In genomic region chr11:78189851-78190250, GRCh38 we compare ENCODE assay signal across 8 cellular contexts. TPM values are rescaled to one million over a fixed set of nuclear protein-coding genes. Genes with fewer than 3 reads are reported as not detected.
DNase-seq lines count a peak whose midpoint lies in the region; ATAC-seq, FAIRE-seq and TF ChIP-seq lines count a peak whose summit lies in the region.

No MANE protein-coding gene starts in this region.

- TF ChIP-seq CTCF in SK-N-SH (IDR thresholded peaks at IDR 0.05) (no peak), stomach (IDR thresholded peaks at IDR 0.05) (no peak)

- H3K4me3 ChIP-seq in SK-N-SH (ENCODE audit: low read depth in 2 of 2, low read length in 1 of 2) = peak overlapping the region; percentile 74 to 98
- H3K4me3 ChIP-seq in iPS-18a (ENCODE audit: low read length) = peak overlapping the region; percentile 90
- H3K4me3 ChIP-seq in stomach = peak overlapping the region; percentile 84 to 97 (median 88)

- no peaks in the 10 kb centered on the region for H3K9me2 ChIP-seq in SK-N-SH

- peak overlapping the region; percentile 98 for H3K4me3 Mint-ChIP-seq in activated CD4-positive, alpha-beta memory T cell treated with anti-CD3 and anti-CD28 coated beads, Interleukin-2, amount 10 ng/mL, durations not matched to agents 7 days and 5 days

- peak overlapping the region; percentile 57 for H3K27ac Mint-ChIP-seq in activated CD4-positive, alpha-beta memory T cell treated with anti-CD3 and anti-CD28 coated beads, Interleukin-2, amount 10 ng/mL, durations not matched to agents 7 days and 5 days

- WGBS in SK-N-SH (ENCODE audit: low lambda C conversion rate) = 54% methylated on average over 3 of the region's 3 CpGs
- 57 to 61% (median 59%) methylated on average over 3 of the region's 3 CpGs for WGBS in stomach, 5 donors

- H3K27me3 ChIP-seq in SK-N-SH (ENCODE audit: insufficient read depth) (no peaks in the 10 kb centered on the region), iPS-18a (ENCODE audit: control insufficient read depth, insufficient read depth, low read length) (no peaks in the 10 kb centered on the region), stomach (no peaks in the 10 kb centered on the region)

- H3K9me3 Mint-ChIP-seq in activated CD4-positive, alpha-beta memory T cell treated with anti-CD3 and anti-CD28 coated beads, Interleukin-2, amount 10 ng/mL, durations not matched to agents 7 days and 5 days = no peaks in the 10 kb centered on the region

- H3F3A ChIP-seq in SK-N-SH (replicated peaks; ENCODE audit: insufficient read depth) = peaks cover 5% of the 10 kb centered on the region

- no peaks in the 10 kb centered on the region for H3K27me3 Mint-ChIP-seq in activated CD4-positive, alpha-beta memory T cell treated with anti-CD3 and anti-CD28 coated beads, Interleukin-2, amount 10 ng/mL, durations not matched to agents 7 days and 5 days

- ATAC-seq in SK-N-SH treated with all-trans-retinoic acid at 6 μM for 48 hours = no peak

- peaks cover 21 to 32% of the 10 kb centered on the region in 2 experiments; a peak in 3 of 4 replicates for H3K4me1 ChIP-seq in SK-N-SH (ENCODE audit: control insufficient read depth in 1 of 2, insufficient read depth in 2 of 2, low read depth in 1 of 2, low read length in 1 of 2)
- H3K4me1 ChIP-seq in iPS-18a (ENCODE audit: control insufficient read depth, low read depth, low read length) = peaks cover 4% of the 10 kb centered on the region
- peaks cover 25 to 64% (median 43%) of the 10 kb centered on the region in 4 donors for H3K4me1 ChIP-seq in stomach

- TF ChIP-seq RAD21 in SK-N-SH (IDR thresholded peaks at IDR 0.05; ENCODE audit: low read length) = no peak

- H3K9ac ChIP-seq in SK-N-SH = peak overlapping the region; percentile 92
- H3K9ac ChIP-seq in iPS-18a (ENCODE audit: low read length) = no peak overlapping the region

- POLR2A ChIA-PET in SK-N-SH (lab: Yijun Ruan, JAX) = interaction anchor here (1.7 to 1.9 kb wide), 2 partner anchors 227 to 235 kb away, joined by 4 to 13 read pairs; partner anchors contain the start of gene GAB2
- POLR2A ChIA-PET in activated CD4-positive, alpha-beta memory T cell treated with anti-CD3 and anti-CD28 coated beads, Interleukin-2, amount 10 ng/mL, durations not matched to agents 7 days and 5 days (lab: Charles Lee) = interaction anchor here (0.9 to 3.9 kb wide), 4 partner anchors 13 to 226 kb away, joined by 3 to 27 read pairs (median 14); partner anchors contain the start of gene ALG8

- H3K4me2 ChIP-seq in SK-N-SH = peak overlapping the region; percentile 86

- H3K9me3 ChIP-seq in SK-N-SH = no peaks in the 10 kb centered on the region
- H3K9me3 ChIP-seq in iPS-18a (ENCODE audit: control insufficient read depth, low read depth, low read length) = no peaks in the 10 kb centered on the region
- no peaks in the 10 kb centered on the region for H3K9me3 ChIP-seq in stomach

- peaks cover 10% of the 10 kb centered on the region for H3K36me3 Mint-ChIP-seq in activated CD4-positive, alpha-beta memory T cell treated with anti-CD3 and anti-CD28 coated beads, Interleukin-2, amount 10 ng/mL, durations not matched to agents 7 days and 5 days (ENCODE audit: low read depth)

- peaks cover 57% of the 10 kb centered on the region for H3K4me1 Mint-ChIP-seq in activated CD4-positive, alpha-beta memory T cell treated with anti-CD3 and anti-CD28 coated beads, Interleukin-2, amount 10 ng/mL, durations not matched to agents 7 days and 5 days

- DNase-seq in SK-N-SH = no peak
- no peak for DNase-seq in activated CD4-positive, alpha-beta memory T cell treated with anti-CD3 and anti-CD28 coated beads, Interleukin-2, amount 10 ng/mL, durations not matched to agents 7 days and 5 days
- no peak for DNase-seq in stomach
- no peak for DNase-seq in mesenteric fat pad (ENCODE audit: low spot score)
- DNase-seq in nucleus accumbens (lab: John Stamatoyannopoulos, UW) = no peak
- no peak for DNase-seq in GM19239 (ENCODE audit: insufficient read length, low spot score)

- intact Hi-C loops in stomach (cut with DNase I; ENCODE audit: low total_unique reads) = no loop called here

- no peak for TF ChIP-seq EP300 in SK-N-SH (IDR thresholded peaks at IDR 0.05; ENCODE audit: borderline replicate concordance in 1 of 2, low read depth in 1 of 2, low read length in 1 of 2)
- no peak for TF ChIP-seq EP300 in stomach (IDR thresholded peaks at IDR 0.05)

- CTCF ChIA-PET in SK-N-SH (lab: Yijun Ruan, JAX) = interaction anchor here (0.7 to 3.2 kb wide), 5 partner anchors 15 to 374 kb away, joined by 3 to 12 read pairs (median 4); partner anchors contain the start of gene GAB2
- CTCF ChIA-PET in activated CD4-positive, alpha-beta memory T cell treated with anti-CD3 and anti-CD28 coated beads, Interleukin-2, amount 10 ng/mL, durations not matched to agents 7 days and 5 days (lab: Charles Lee) = interaction anchor here (1.1 to 1.6 kb wide), 4 partner anchors 51 to 375 kb away, joined by 3 to 4 read pairs (median 4); no protein-coding TSS in a partner anchor

- peaks cover 78% of the 10 kb centered on the region for H3K79me2 ChIP-seq in SK-N-SH (ENCODE audit: insufficient read depth)

- H3K36me3 ChIP-seq in SK-N-SH (replicated peaks in 1 of 2; ENCODE audit: control insufficient read depth in 1 of 2, insufficient read depth in 2 of 2, low read length in 1 of 2) = peaks cover 0 to 7% of the 10 kb centered on the region in 2 experiments
- H3K36me3 ChIP-seq in iPS-18a (ENCODE audit: control insufficient read depth, low read depth, low read length) = no peaks in the 10 kb centered on the region
- H3K36me3 ChIP-seq in stomach = peaks cover 0 to 9% (median 2%) of the 10 kb centered on the region in 4 donors

- no peak overlapping the region for H3K27ac ChIP-seq in SK-N-SH (ENCODE audit: low read depth in 2 of 2, low read length in 1 of 2)
- no peak overlapping the region for H3K27ac ChIP-seq in iPS-18a (ENCODE audit: low read length)
- peak overlapping the region in 2 of 5 donors; percentile 30 to 92 for H3K27ac ChIP-seq in stomach

- H4K20me1 ChIP-seq in SK-N-SH (ENCODE audit: insufficient read depth) = 0 out of 2 replicates have a peak, but pooled peaks cover 10% of the 10 kb centered on the region

- TF ChIP-seq POLR2A in stomach (IDR thresholded peaks at IDR 0.05) = no peak

- H2AFZ ChIP-seq in SK-N-SH (ENCODE audit: low read depth) = no peak overlapping the region

- FAIRE-seq in GM19239 (lab: Jason Lieb, UNC) = no peak

TF ChIP-seq in SK-N-SH, 30 proteins besides CTCF, POLR2A, EP300 and RAD21:
- TF ChIP-seq MXI1 (IDR thresholded peaks at IDR 0.05; ENCODE audit: low read depth, low read length) (no peak), NRF1 (IDR thresholded peaks at IDR 0.05; ENCODE audit: low read depth, low read length) (no peak), JUND (IDR thresholded peaks at IDR 0.05) (no peak), TCF12 (IDR thresholded peaks at IDR 0.05) (no peak)

TF ChIP-seq in SK-N-SH treated with all-trans-retinoic acid at 6 μM for 48 hours, 23 proteins besides CTCF, POLR2A, EP300 and RAD21 (continues in another document):
- TF ChIP-seq OSR1 (CRISPR knock-in tag; IDR thresholded peaks at IDR 0.05) = no peak
- TF ChIP-seq ARNTL (CRISPR knock-in tag; IDR thresholded peaks at IDR 0.05; ENCODE audit: borderline replicate concordance, low read depth) = no peak
- TF ChIP-seq CSRNP3 (CRISPR knock-in tag; IDR thresholded peaks at IDR 0.05) = no peak

RNA-seq across cellular contexts. Expression of gene USP35, which starts 1.1 kb away (rescaled TPM):
- polyA plus RNA-seq in SK-N-SH (2012; rRNA removed) = 8.0 and 8.4 TPM in 2 replicates
- 4.4 and 5.3 TPM in 2 replicates for polyA plus RNA-seq in SK-N-SH (2012; cell fraction: cytosol; rRNA removed)
- 32.8 and 39.6 TPM in 2 replicates for polyA plus RNA-seq in SK-N-SH (2012; cell fraction: nucleus; rRNA removed)
- total RNA-seq in activated CD4-positive, alpha-beta memory T cell treated with anti-CD3 and anti-CD28 coated beads, Interleukin-2, amount 10 ng/mL, durations not matched to agents 7 days and 5 days = 10 to 100 TPM; 10.8 to 12.1 TPM
- total RNA-seq in stomach = 10 to 100 TPM in 3 of 5 donors, 1 to 10 TPM in 2; 3.3 to 68.4 (median 10.7) TPM
- polyA plus RNA-seq in stomach = 1 to 10 TPM in 2 of 3 donors, under 1 TPM in 1; 0.61 to 3.4 (median 2.8) TPM
- 12.2 TPM for total RNA-seq in mesenteric fat pad

RNA-seq across cellular contexts. Expression of gene KCTD21, which starts 1.4 kb away (rescaled TPM):
- polyA plus RNA-seq in SK-N-SH (2012; rRNA removed) = 5.0 and 7.5 TPM in 2 replicates
- polyA plus RNA-seq in SK-N-SH (2012; cell fraction: cytosol; rRNA removed) = 4.9 and 5.3 TPM in 2 replicates
- polyA plus RNA-seq in SK-N-SH (2012; cell fraction: nucleus; rRNA removed) = 5.3 and 12.7 TPM in 2 replicates
- 1 to 10 TPM; 7.5 to 9.3 TPM for total RNA-seq in activated CD4-positive, alpha-beta memory T cell treated with anti-CD3 and anti-CD28 coated beads, Interleukin-2, amount 10 ng/mL, durations not matched to agents 7 days and 5 days
- total RNA-seq in stomach = 10 to 100 TPM in 1 of 5 donors, 1 to 10 TPM in 3, not detected in 1; 2.9 to 62.4 (median 4.3) TPM
- 1 to 10 TPM; 2.9 to 4.7 (median 3.7) TPM for polyA plus RNA-seq in stomach
- total RNA-seq in mesenteric fat pad = 12.4 TPM

RNA-seq across cellular contexts. Expression of gene ALG8, which starts 50.4 kb away (rescaled TPM):
- polyA plus RNA-seq in SK-N-SH (2012; rRNA removed) (42.0 and 54.8 TPM in 2 replicates), stomach (10 to 100 TPM; 10.5 to 33.6 (median 29.4) TPM)
- 53.2 and 62.0 TPM in 2 replicates for polyA plus RNA-seq in SK-N-SH (2012; cell fraction: cytosol; rRNA removed)
- polyA plus RNA-seq in SK-N-SH (2012; cell fraction: nucleus; rRNA removed) = 29.5 and 65.5 TPM in 2 replicates
- 10 to 100 TPM; 40.2 to 48.1 TPM for total RNA-seq in activated CD4-positive, alpha-beta memory T cell treated with anti-CD3 and anti-CD28 coated beads, Interleukin-2, amount 10 ng/mL, durations not matched to agents 7 days and 5 days
- total RNA-seq in stomach (10 to 100 TPM in 4 of 5 donors, 1 to 10 TPM in 1; 3.8 to 58.2 (median 19.6) TPM), mesenteric fat pad (46.2 TPM)
